In genomic region chr11:124946735-124947141, GRCh38 we compare ENCODE assay signal across 17 cellular contexts. TPM values are rescaled to one million over a fixed set of nuclear protein-coding genes. Genes with fewer than 3 reads are reported as not detected.
DNase-seq lines count a peak whose midpoint lies in the region; ATAC-seq, FAIRE-seq and TF ChIP-seq lines count a peak whose summit lies in the region.
"Had no signal": no experiment of that assay in that cellular context is flagged by ENCODE, and none has a peak within 500 bp of the region (broad histone marks: within the 10 kb centered on the region; RNA-seq: fewer than 3 reads in every experiment).

No MANE protein-coding gene starts in this region.

- no peaks in the 10 kb centered on the region for H3K27me3 Mint-ChIP-seq in stimulated activated naive CD8-positive, alpha-beta T cell treated with anti-CD3 and anti-CD28 coated beads, Interleukin-15, amount 100 ng/mL, for 72 hours
- H3K27me3 Mint-ChIP-seq: CD8-positive, alpha-beta memory T cell had no signal

- BruUV-seq in PC-3 (replicated peaks; lab: Mats Ljungman, UMichigan) = no TSS peak

- H3K4me1 ChIP-seq in PC-3 (ENCODE audit: insufficient read depth, low read length) (peaks cover 4% of the 10 kb centered on the region; the same call in 1 of the 2 replicates), keratinocyte (ENCODE audit: control insufficient read depth, extremely low read depth, insufficient read depth, low read length) (peaks cover 10% of the 10 kb centered on the region), heart right ventricle (no peaks in the 10 kb centered on the region)
- H3K4me1 ChIP-seq: Peyer's patch had no signal

- dilution Hi-C loops in keratinocyte (cut with MboI; ENCODE audit: extremely low pct_ligation_motif_present, low sequenced_read_pairs) = no loop called here

- no peaks in the 10 kb centered on the region for H3F3A ChIP-seq in PC-3 (ENCODE audit: low read length, unreplicated experiment)

- no peaks in the 10 kb centered on the region for H3K9me2 ChIP-seq in PC-3 (replicated peaks; ENCODE audit: low read length)

- H4K20me1 ChIP-seq in PC-3 (ENCODE audit: low read length) (no peaks in the 10 kb centered on the region), keratinocyte (ENCODE audit: control insufficient read depth, extremely low read depth, insufficient read depth, low read length) (no peaks in the 10 kb centered on the region)

- H3K4me3 ChIP-seq in PC-3 (ENCODE audit: low read length) (no peak overlapping the region), keratinocyte (ENCODE audit: control insufficient read depth in 2 of 3, extremely low read depth in 1 of 3, insufficient read depth in 2 of 3, low read depth in 1 of 3, low read length in 3 of 3) (no peak overlapping the region), heart right ventricle (no peak overlapping the region)
- H3K4me3 ChIP-seq: Peyer's patch had no signal

- no peak for TF ChIP-seq CTCF in PC-3 (conservative IDR thresholded peaks at IDR 0.05; ENCODE audit: low read depth, low read length)
- no peak for TF ChIP-seq CTCF in keratinocyte (optimal IDR thresholded peaks at IDR 0.05 in 1 of 3, IDR thresholded peaks at IDR 0.05 in 1 of 3, conservative IDR thresholded peaks at IDR 0.05 in 1 of 3; ENCODE audit: extremely low read depth in 1 of 3, insufficient read depth in 2 of 3, low read length in 3 of 3)
- TF ChIP-seq CTCF in heart right ventricle (IDR thresholded peaks at IDR 0.05) = no peak

- no peak overlapping the region for H3K27ac Mint-ChIP-seq in stimulated activated naive CD8-positive, alpha-beta T cell treated with anti-CD3 and anti-CD28 coated beads, Interleukin-15, amount 100 ng/mL, for 72 hours

- no peak overlapping the region for H3K4me3 Mint-ChIP-seq in stimulated activated naive CD8-positive, alpha-beta T cell treated with anti-CD3 and anti-CD28 coated beads, Interleukin-15, amount 100 ng/mL, for 72 hours
- H3K4me3 Mint-ChIP-seq: CD8-positive, alpha-beta memory T cell had no signal

- H3K9ac ChIP-seq in PC-3 (ENCODE audit: low read length) (no peak overlapping the region), keratinocyte (ENCODE audit: control insufficient read depth, extremely low read depth, insufficient read depth, low read length) (no peak overlapping the region)

- ATAC-seq in PC-3 (peak; percentile 58), HG03442 (IDR thresholded peaks at IDR 0.05; ENCODE audit: unreplicated experiment) (no peak), heart right ventricle (no peak)
- ATAC-seq in stimulated activated naive CD8-positive, alpha-beta T cell treated with anti-CD3 and anti-CD28 coated beads, Interleukin-15, amount 100 ng/mL, for 72 hours = no peak

- POLR2A ChIA-PET in PC-3 (lab: Charles Lee; ENCODE audit: unreplicated experiment) = no interaction called here

- no peaks in the 10 kb centered on the region for H3K9me1 ChIP-seq in keratinocyte (ENCODE audit: control insufficient read depth, extremely low read depth, insufficient read depth, low read length)

- H3K4me1 Mint-ChIP-seq in stimulated activated naive CD8-positive, alpha-beta T cell treated with anti-CD3 and anti-CD28 coated beads, Interleukin-15, amount 100 ng/mL, for 72 hours = peaks cover 21% of the 10 kb centered on the region

- H3K79me2 ChIP-seq in PC-3 (ENCODE audit: low read length) = no peaks in the 10 kb centered on the region
- H3K79me2 ChIP-seq in keratinocyte (ENCODE audit: control insufficient read depth, insufficient read depth, low read length) = no peaks in the 10 kb centered on the region

- H3K36me3 ChIP-seq in PC-3 (ENCODE audit: low read depth, low read length) = no peaks in the 10 kb centered on the region
- no peaks in the 10 kb centered on the region for H3K36me3 ChIP-seq in keratinocyte (ENCODE audit: control insufficient read depth in 2 of 2, extremely low read depth in 1 of 2, insufficient read depth in 2 of 2, low read length in 2 of 2)
- H3K36me3 ChIP-seq in heart right ventricle = no peaks in the 10 kb centered on the region
- H3K36me3 ChIP-seq: Peyer's patch had no signal

- H2AFZ ChIP-seq in PC-3 (ENCODE audit: low read length) (no peak overlapping the region), keratinocyte (ENCODE audit: control insufficient read depth, low read length) (peak overlapping the region; percentile 9)

- H3K4me2 ChIP-seq in PC-3 (ENCODE audit: low read length) (no peak overlapping the region), keratinocyte (ENCODE audit: control insufficient read depth, extremely low read depth, insufficient read depth, low read depth, low read length) (peak overlapping the region; percentile 55)

- H3K27me3 ChIP-seq in PC-3 (ENCODE audit: low read length) (no peaks in the 10 kb centered on the region), keratinocyte (ENCODE audit: control insufficient read depth, extremely low read depth, insufficient read depth, low read length) (no peaks in the 10 kb centered on the region), heart right ventricle (no peaks in the 10 kb centered on the region)
- H3K27me3 ChIP-seq: Peyer's patch had no signal

- intact Hi-C loops in PC-3 (cut with micrococcal nuclease) (no loop called here), heart right ventricle (cut with DNase I) (no loop called here)

- no peak overlapping the region for H3K27ac ChIP-seq in PC-3 (ENCODE audit: low read length)
- H3K27ac ChIP-seq in epithelial cell of prostate = peak overlapping the region; percentile 54
- peak overlapping the region; percentile 13 for H3K27ac ChIP-seq in keratinocyte (ENCODE audit: control insufficient read depth, insufficient read depth, low read length)
- no peak overlapping the region for H3K27ac ChIP-seq in heart right ventricle
- H3K27ac ChIP-seq: Peyer's patch had no signal

- WGBS in heart right ventricle, 2 donors = 61 to 68% methylated on average over 2 of the region's 2 CpGs

- peak; percentile 35 for DNase-seq in AG08395 (ENCODE audit: low spot score)
- peak; percentile 24 for DNase-seq in PC-3
- no peak for DNase-seq in epithelial cell of prostate (ENCODE audit: low read depth, low spot score)
- DNase-seq in keratinocyte (ENCODE audit: low read depth, low spot score) = no peak
- no peak for DNase-seq in stimulated activated naive CD8-positive, alpha-beta T cell treated with anti-CD3 and anti-CD28 coated beads, Interleukin-15, amount 100 ng/mL, for 72 hours
- DNase-seq in NCI-H1105 treated with DMSO at 0.1 percent for 48 hours (lab: John Stamatoyannopoulos, UW) = no peak
- DNase-seq in heart right ventricle = no peak
- DNase-seq: 8988T; CD8-positive, alpha-beta memory T cell; MM.1S; NCI-H2081; NCI-H774; Peyer's patch; stimulated activated CD4-positive, alpha-beta T cell treated with anti-CD3 and anti-CD28 coated beads, Interleukin-4, amount 100 ng/mL, for 1 hour had no signal

- peak; percentile 69 for FAIRE-seq in keratinocyte (lab: Jason Lieb, UNC)
- FAIRE-seq: H54 had no signal

- H3K9me3 ChIP-seq in PC-3 (ENCODE audit: low read length) (no peaks in the 10 kb centered on the region), keratinocyte (ENCODE audit: control insufficient read depth, low read depth, low read length) (no peaks in the 10 kb centered on the region), heart right ventricle (peaks cover 0 to 16% (median 0%) of the 10 kb centered on the region in 11 donors)
- H3K9me3 ChIP-seq: Peyer's patch had no signal

- CTCF ChIA-PET in PC-3 (lab: Charles Lee) = no interaction called here

- peaks cover 8 to 15% of the 10 kb centered on the region in 2 donors for H3K9me3 Mint-ChIP-seq in stimulated activated naive CD8-positive, alpha-beta T cell treated with anti-CD3 and anti-CD28 coated beads, Interleukin-15, amount 100 ng/mL, for 72 hours

RNA-seq across cellular contexts. Expression of gene CCDC15, which starts 7.3 kb away (rescaled TPM):
- total RNA-seq in PC-3 (2014; rRNA removed) (8.6 and 11.4 TPM in 2 replicates), heart right ventricle (under 1 TPM; 0.07 to 0.83 (median 0.20) TPM)
- polyA plus RNA-seq in keratinocyte (0.77 to 2.0 TPM (median 1.4 TPM) in 3 replicates), heart right ventricle (under 1 TPM; 0.10 to 0.44 TPM)
- polyA plus RNA-seq in keratinocyte (2011; ENCODE audit: low read depth) = 3.1 TPM
- 0.43 and 0.79 TPM in 2 replicates for polyA plus RNA-seq in keratinocyte (2011; cell fraction: cytosol; rRNA removed)
- polyA plus RNA-seq in keratinocyte (2011; cell fraction: nucleus; rRNA removed) = 1.3 and 1.4 TPM in 2 replicates
- 0.86 and 1.2 TPM in 2 replicates for polyA plus RNA-seq in keratinocyte (2012; ENCODE audit: low replicate concordance)
- polyA minus RNA-seq in keratinocyte = 0.33 to 3.3 TPM (median 0.66 TPM) in 3 replicates
- 0.96 TPM for polyA minus RNA-seq in keratinocyte (2011; cell fraction: cytosol; rRNA and poly(A)+ RNA removed)
- polyA minus RNA-seq in keratinocyte (2011; cell fraction: nucleus; rRNA and poly(A)+ RNA removed) = 2.0 and 2.8 TPM in 2 replicates

RNA-seq across cellular contexts. Expression of gene HEPACAM, which starts 10.9 kb away (rescaled TPM):
- total RNA-seq in PC-3 (2014; rRNA removed) (0.11 TPM in 1 of 2 replicates, not detected in the other), heart right ventricle (1 to 10 TPM in 1 of 10 donors, under 1 TPM in 7, not detected in 2; 0.12 to 1.3 (median 0.35) TPM)
- polyA plus RNA-seq in keratinocyte (not detected in 3 replicates), heart right ventricle (under 1 TPM; 0.22 to 0.52 TPM)
- not detected for polyA plus RNA-seq in keratinocyte (2011; ENCODE audit: low read depth)
- not detected in 2 replicates for polyA plus RNA-seq in keratinocyte (2011; cell fraction: cytosol; rRNA removed)
- polyA plus RNA-seq in keratinocyte (2011; cell fraction: nucleus; rRNA removed) = 0.03 TPM in 1 of 2 replicates, not detected in the other
- not detected in 2 replicates for polyA plus RNA-seq in keratinocyte (2012; ENCODE audit: low replicate concordance)
- polyA minus RNA-seq in keratinocyte = 0.16 TPM in 1 of 3 replicates, not detected in the others
- not detected for polyA minus RNA-seq in keratinocyte (2011; cell fraction: cytosol; rRNA and poly(A)+ RNA removed)
- polyA minus RNA-seq in keratinocyte (2011; cell fraction: nucleus; rRNA and poly(A)+ RNA removed) = not detected in 2 replicates
- total RNA-seq: CD8-positive, alpha-beta memory T cell had no signal
- polyA plus RNA-seq: CD8-positive, alpha-beta memory T cell had no signal

RNA-seq across cellular contexts. Expression of gene HEPN1, which starts 27.7 kb away (rescaled TPM):
- total RNA-seq in PC-3 (2014; rRNA removed) = not detected in 2 replicates
- not detected in 3 replicates for polyA plus RNA-seq in keratinocyte
- not detected for polyA plus RNA-seq in keratinocyte (2011; ENCODE audit: low read depth)
- not detected in 2 replicates for polyA plus RNA-seq in keratinocyte (2011; cell fraction: cytosol; rRNA removed)
- not detected in 2 replicates for polyA plus RNA-seq in keratinocyte (2011; cell fraction: nucleus; rRNA removed)
- not detected in 2 replicates for polyA plus RNA-seq in keratinocyte (2012; ENCODE audit: low replicate concordance)
- not detected in 3 replicates for polyA minus RNA-seq in keratinocyte
- not detected for polyA minus RNA-seq in keratinocyte (2011; cell fraction: cytosol; rRNA and poly(A)+ RNA removed)
- polyA minus RNA-seq in keratinocyte (2011; cell fraction: nucleus; rRNA and poly(A)+ RNA removed) = not detected in 2 replicates
- not detected for total RNA-seq in heart right ventricle
- polyA plus RNA-seq in heart right ventricle = under 1 TPM in 1 of 2 donors, not detected in 1; 0.03 TPM
- total RNA-seq: CD8-positive, alpha-beta memory T cell; mononuclear cell; Peyer's patch had no signal
- polyA plus RNA-seq: CD8-positive, alpha-beta memory T cell had no signal

RNA-seq across cellular contexts. Expression of gene ROBO4, which starts 49.1 kb away (rescaled TPM):
- total RNA-seq in PC-3 (2014; rRNA removed) (1.6 and 9.7 TPM in 2 replicates), heart right ventricle (10 to 100 TPM; 14.2 to 42.6 (median 22.0) TPM)
- polyA plus RNA-seq in keratinocyte (0.94 to 2.3 TPM (median 0.98 TPM) in 3 replicates), heart right ventricle (10 to 100 TPM; 17.9 to 39.1 TPM)
- polyA plus RNA-seq in keratinocyte (2011; ENCODE audit: low read depth) = 1.2 TPM
- polyA plus RNA-seq in keratinocyte (2011; cell fraction: cytosol; rRNA removed) = 1.1 and 1.7 TPM in 2 replicates
- 2.6 and 2.8 TPM in 2 replicates for polyA plus RNA-seq in keratinocyte (2011; cell fraction: nucleus; rRNA removed)
- polyA plus RNA-seq in keratinocyte (2012; ENCODE audit: low replicate concordance) = 1.4 and 7.1 TPM in 2 replicates
- 2.0 to 8.8 TPM (median 2.2 TPM) in 3 replicates for polyA minus RNA-seq in keratinocyte
- polyA minus RNA-seq in keratinocyte (2011; cell fraction: cytosol; rRNA and poly(A)+ RNA removed) = 4.0 TPM
- 2.0 and 3.3 TPM in 2 replicates for polyA minus RNA-seq in keratinocyte (2011; cell fraction: nucleus; rRNA and poly(A)+ RNA removed)
- total RNA-seq: CD8-positive, alpha-beta memory T cell had no signal
- polyA plus RNA-seq: CD8-positive, alpha-beta memory T cell had no signal

Comparison
In these comparisons a context has a peak if more than half of its experiments do, and no peak if none do; other contexts are left out.
1. DNase-seq: peak in AG08395 (single experiment) and PC-3 (single experiment); none in epithelial cell of prostate (single experiment), keratinocyte (single experiment), stimulated activated naive CD8-positive, alpha-beta T cell treated with anti-CD3 and anti-CD28 coated beads, Interleukin-15, amount 100 ng/mL, for 72 hours (0 of 2), NCI-H1105 treated with DMSO at 0.1 percent for 48 hours (single experiment) and heart right ventricle (0 of 2).
2. H3K27ac ChIP-seq: peak in epithelial cell of prostate (single experiment) and keratinocyte (single experiment); none in PC-3 (single experiment) and heart right ventricle (0 of 10).